In the genomic region with DNA sequence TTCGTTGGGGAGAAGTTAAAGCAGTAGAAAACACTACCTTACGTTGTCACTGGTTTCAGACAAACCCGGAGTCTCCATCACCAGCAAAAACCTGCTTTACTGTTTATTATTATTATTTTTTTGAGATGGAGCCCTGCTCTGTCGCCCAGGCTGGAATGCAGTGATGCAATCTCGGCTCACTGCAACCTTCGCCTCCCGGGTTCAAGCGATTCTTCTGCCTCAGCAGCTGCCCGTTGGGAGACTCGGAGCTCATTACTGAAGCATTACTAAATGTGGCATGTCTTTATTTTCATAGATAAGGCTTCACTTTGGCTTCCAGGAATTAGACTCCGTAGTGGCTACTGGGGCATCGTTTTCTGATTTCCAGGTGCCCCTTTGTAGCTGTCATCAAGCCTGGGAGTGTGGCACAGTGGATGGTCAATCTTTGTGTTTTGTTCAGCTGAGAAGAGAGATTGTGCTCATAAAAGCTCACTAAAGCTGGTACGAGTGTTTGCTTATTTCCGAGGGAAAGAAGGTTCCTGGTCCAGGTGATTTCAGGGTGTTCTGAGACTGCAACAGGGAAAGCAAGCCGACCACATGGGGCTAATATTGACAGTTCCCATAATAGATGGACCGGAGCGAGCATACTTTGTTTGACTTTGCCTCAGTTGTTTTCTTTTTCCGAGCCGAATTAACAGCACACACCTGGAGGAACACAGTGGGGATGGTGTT, we compare ENCODE assay signal across 16 cellular contexts.
DNase-seq lines count a peak whose midpoint lies in the region; ATAC-seq and TF ChIP-seq lines count a peak whose summit lies in the region.
"Had no signal": no experiment of that assay in that cellular context is flagged by ENCODE, and none has a peak within 500 bp of the region (broad histone marks: within the 10 kb centered on the region; RNA-seq: fewer than 3 reads in every experiment).

No MANE protein-coding gene starts in this region.

- no peak overlapping the region for H3K4me3 Mint-ChIP-seq in activated B cell treated with CpG ODN at 0.5 μM for 24 hours
- H3K4me3 Mint-ChIP-seq in naive B cell = no peak overlapping the region
- H3K4me3 Mint-ChIP-seq: activated naive CD8-positive, alpha-beta T cell treated with anti-CD3 and anti-CD28 coated beads for 36 hours; WTC11 had no signal

- H3K9me3 Mint-ChIP-seq in activated B cell treated with CpG ODN at 0.5 μM for 24 hours (no peaks in the 10 kb centered on the region), naive B cell (no peaks in the 10 kb centered on the region)
- H3K9me3 Mint-ChIP-seq: activated naive CD8-positive, alpha-beta T cell treated with anti-CD3 and anti-CD28 coated beads for 36 hours had no signal

- peaks cover 23% of the 10 kb centered on the region for H3K36me3 Mint-ChIP-seq in activated B cell treated with CpG ODN at 0.5 μM for 24 hours (ENCODE audit: low read depth)
- H3K36me3 Mint-ChIP-seq in naive B cell = no peaks in the 10 kb centered on the region
- H3K36me3 Mint-ChIP-seq: WTC11 had no signal

- peak; percentile 74 for DNase-seq in DMS79 (lab: John Stamatoyannopoulos, UW)
- DNase-seq in NCI-H146 treated with DMSO at 0.1 percent for 48 hours (lab: John Stamatoyannopoulos, UW; ENCODE audit: unreplicated experiment) = peak; percentile 100
- DNase-seq in activated B cell treated with CpG ODN at 0.5 μM for 24 hours = no peak
- DNase-seq in naive B cell = no peak
- no peak for DNase-seq in activated CD4-positive, alpha-beta T cell treated with anti-CD3 and anti-CD28 coated beads, Interleukin-2, amount 50 U/mL, for 1 hour
- no peak for DNase-seq in NCI-H82 (lab: John Stamatoyannopoulos, UW)
- DNase-seq in caudate nucleus (lab: John Stamatoyannopoulos, UW) = no peak
- DNase-seq: activated naive CD8-positive, alpha-beta T cell treated with anti-CD3 and anti-CD28 coated beads for 36 hours; GM23248; mammary epithelial cell; NCI-H526; stimulated activated CD4-positive, alpha-beta T cell treated with anti-CD3 and anti-CD28 coated beads, Interleukin-4, amount 100 ng/mL, for 24 hours; upper lobe of left lung had no signal

- POLR2A ChIA-PET in activated B cell treated with CpG ODN at 0.5 μM for 24 hours (lab: Charles Lee) = no interaction called here

- intact Hi-C loops in activated B cell treated with CpG ODN at 0.5 μM for 24 hours (cut with micrococcal nuclease) = no loop called here

- no peak for TF ChIP-seq CTCF in activated B cell treated with CpG ODN at 0.5 μM for 24 hours (IDR thresholded peaks at IDR 0.05)

- H3K27me3 Mint-ChIP-seq in activated B cell treated with CpG ODN at 0.5 μM for 24 hours (no peaks in the 10 kb centered on the region), naive B cell (no peaks in the 10 kb centered on the region)
- H3K27me3 Mint-ChIP-seq: activated naive CD8-positive, alpha-beta T cell treated with anti-CD3 and anti-CD28 coated beads for 36 hours had no signal

- no peak overlapping the region for H3K27ac ChIP-seq in caudate nucleus (ENCODE audit: low read depth, low read length)
- H3K27ac ChIP-seq: GM23248, neutrophil, RWPE1, upper lobe of left lung had no signal

- peaks cover 74% of the 10 kb centered on the region for H3K4me1 Mint-ChIP-seq in activated B cell treated with CpG ODN at 0.5 μM for 24 hours
- H3K4me1 Mint-ChIP-seq in naive B cell = peaks cover 49 to 83% (median 80%) of the 10 kb centered on the region in 3 donors

- CTCF ChIA-PET in activated B cell treated with CpG ODN at 0.5 μM for 24 hours (lab: Charles Lee) = interaction anchor here (1.1 kb wide), 1 partner anchor 144 kb away, joined by 4 read pairs; no protein-coding TSS in a partner anchor

- ATAC-seq in activated B cell treated with CpG ODN at 0.5 μM for 24 hours (ENCODE audit: low read depth) (no peak), naive B cell (ENCODE audit: low read depth in 2 of 2) (no peak)
- ATAC-seq: WTC11 had no signal

- H3K27ac Mint-ChIP-seq in activated B cell treated with CpG ODN at 0.5 μM for 24 hours (peak overlapping the region; percentile 41), naive B cell (peak overlapping the region; percentile 41 to 85 (median 76))
- H3K27ac Mint-ChIP-seq: activated naive CD8-positive, alpha-beta T cell treated with anti-CD3 and anti-CD28 coated beads for 36 hours; WTC11 had no signal

Comparison
In these comparisons a context has a peak if more than half of its experiments do, and no peak if none do; other contexts are left out.
1. DNase-seq: peak in DMS79 (single experiment) and NCI-H146 treated with DMSO at 0.1 percent for 48 hours (single experiment); none in activated B cell treated with CpG ODN at 0.5 μM for 24 hours (single experiment), naive B cell (single experiment), activated CD4-positive, alpha-beta T cell treated with anti-CD3 and anti-CD28 coated beads, Interleukin-2, amount 50 U/mL, for 1 hour (single experiment), NCI-H82 (single experiment) and caudate nucleus (0 of 61).